14 cellular contexts compared by ENCODE assay signal in the genomic region with DNA sequence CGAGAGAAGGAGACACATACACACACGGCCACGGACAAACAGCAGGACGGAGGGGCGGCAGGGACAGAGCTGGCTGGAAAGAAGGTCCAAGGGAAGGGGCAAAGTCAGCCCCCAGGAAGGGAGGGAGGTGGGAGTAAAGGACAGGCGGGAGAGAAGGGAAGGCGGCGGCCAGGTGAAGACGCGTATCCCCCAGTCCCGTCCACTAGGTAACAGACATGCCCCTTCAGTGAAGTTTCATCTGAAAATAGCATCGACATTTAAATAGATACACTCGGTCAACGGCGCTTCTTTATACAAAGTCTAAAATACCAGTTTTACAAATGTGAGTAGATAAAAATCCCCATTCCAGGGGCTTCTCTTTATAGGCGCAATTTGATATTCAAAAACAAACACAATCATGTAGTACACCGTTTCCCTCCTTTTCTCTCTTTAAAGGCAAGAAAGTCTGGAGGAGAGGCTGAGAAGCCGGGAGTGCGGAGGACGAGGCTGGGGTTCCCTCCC. TPM values are rescaled to one million over a fixed set of nuclear protein-coding genes. Genes with fewer than 3 reads are reported as not detected.
DNase-seq lines count a peak whose midpoint lies in the region; ATAC-seq and TF ChIP-seq lines count a peak whose summit lies in the region.
"Had no signal": no experiment of that assay in that cellular context is flagged by ENCODE, and none has a peak within 500 bp of the region (broad histone marks: within the 10 kb centered on the region; RNA-seq: fewer than 3 reads in every experiment).

No MANE protein-coding gene starts in this region.

- H3K27ac ChIP-seq in SJSA1 (peak overlapping the region; percentile 43), sigmoid colon (peak overlapping the region in 2 of 4 donors; percentile 79 to 81), Karpas-422 (ENCODE audit: low read length) (no peak overlapping the region)

- H3K4me3 ChIP-seq in SJSA1 (peak overlapping the region; percentile 36), sigmoid colon (peak overlapping the region in 3 of 4 donors; percentile 31 to 49 (median 41)), Karpas-422 (ENCODE audit: low read length) (no peak overlapping the region)

- H3K9ac ChIP-seq in Karpas-422 (ENCODE audit: low read length) = no peak overlapping the region

- H3K4me1 Mint-ChIP-seq in glutamatergic neuron (ENCODE audit: low read depth, unreplicated experiment) = peaks cover 26% of the 10 kb centered on the region

- H3K36me3 ChIP-seq in SJSA1 = peaks cover 22% of the 10 kb centered on the region
- H3K36me3 ChIP-seq in sigmoid colon = no peaks in the 10 kb centered on the region
- peaks cover 12% of the 10 kb centered on the region; the same call in 1 of the 2 replicates for H3K36me3 ChIP-seq in Karpas-422 (ENCODE audit: insufficient read depth, low read length)

- H2AFZ ChIP-seq in Karpas-422 (ENCODE audit: low read length) = no peak overlapping the region

- H3K36me3 Mint-ChIP-seq in glutamatergic neuron (ENCODE audit: unreplicated experiment) = peaks cover 4% of the 10 kb centered on the region

- TF ChIP-seq CTCF in glutamatergic neuron (IDR thresholded peaks at IDR 0.05; ENCODE audit: partially characterized antibody, unreplicated experiment) (no peak), sigmoid colon (IDR thresholded peaks at IDR 0.05) (no peak)

- H3K9me3 Mint-ChIP-seq in glutamatergic neuron (ENCODE audit: unreplicated experiment) = peaks cover 12% of the 10 kb centered on the region
- H3K9me3 Mint-ChIP-seq: central memory CD8-positive, alpha-beta T cell; T-helper 1 cell treated with Interleukin-12 subunit alpha and Interleukin-12 subunit beta and Interleukin-4 antibody, amounts not matched to agents 30 μg/mL and 1 μg/mL, for 36 hours had no signal

- no peak overlapping the region for H3K4me2 ChIP-seq in Karpas-422 (ENCODE audit: low read depth, low read length, poor library complexity, severe bottlenecking)

- no peak for TF ChIP-seq POLR2A in sigmoid colon (IDR thresholded peaks at IDR 0.05)

- ATAC-seq in GM19023 (IDR thresholded peaks at IDR 0.05; ENCODE audit: unreplicated experiment) = no peak

- H3K9me3 ChIP-seq in SJSA1 (replicated peaks) (0 out of 2 replicates have a peak, but pooled peaks cover 3% of the 10 kb centered on the region), sigmoid colon (no peaks in the 10 kb centered on the region), Karpas-422 (ENCODE audit: low read length) (no peaks in the 10 kb centered on the region)

- H3K79me2 ChIP-seq in Karpas-422 (ENCODE audit: low read length) = peaks cover 19% of the 10 kb centered on the region

- DNase-seq in NCI-H748 (lab: John Stamatoyannopoulos, UW; ENCODE audit: unreplicated experiment) (peak; percentile 21), NCI-H748 treated with DMSO at 0.1 percent for 48 hours (lab: John Stamatoyannopoulos, UW) (no peak), SJSA1 (ENCODE audit: low read depth in 1 of 2, low spot score in 2 of 2) (peak in 1 of 2 experiments; percentile 52), glutamatergic neuron (no peak), sigmoid colon (no peak), Karpas-422 (no peak), HK-2 (ENCODE audit: unreplicated experiment) (no peak)
- DNase-seq: activated CD4-positive, alpha-beta T cell treated with anti-CD3 and anti-CD28 coated beads, Interleukin-2, amount 50 U/mL, for 48 hours; activated gamma-delta T cell; immature natural killer cell; NCI-H2081 had no signal

- TF ChIP-seq EP300 in sigmoid colon (IDR thresholded peaks at IDR 0.05) = no peak

- H3K4me1 ChIP-seq in SJSA1 (replicated peaks) = peaks cover 50% of the 10 kb centered on the region
- H3K4me1 ChIP-seq in sigmoid colon = peaks cover 0 to 66% (median 44%) of the 10 kb centered on the region in 4 donors
- H3K4me1 ChIP-seq in Karpas-422 (ENCODE audit: low read length) = peaks cover 16% of the 10 kb centered on the region

- H3K27me3 ChIP-seq in SJSA1 (replicated peaks) (no peaks in the 10 kb centered on the region), sigmoid colon (peaks cover 54 to 78% (median 75%) of the 10 kb centered on the region in 3 donors), Karpas-422 (ENCODE audit: low read length) (no peaks in the 10 kb centered on the region)

- H4K20me1 ChIP-seq in Karpas-422 (ENCODE audit: insufficient read depth, low read depth, low read length) = peaks cover 11% of the 10 kb centered on the region

- intact Hi-C loops in sigmoid colon (cut with DNase I) = loop anchor here (2.0 to 5.0 kb wide), 2 partner anchors 14 to 125 kb away; a partner anchor contains a TSS

- no peaks in the 10 kb centered on the region for H3K9me2 ChIP-seq in Karpas-422 (replicated peaks; ENCODE audit: insufficient read depth, low read length)

- 17 to 20% methylated on average over 20 of the region's 20 CpGs for WGBS in sigmoid colon, 2 donors

- peaks cover 27% of the 10 kb centered on the region for H3K27me3 Mint-ChIP-seq in glutamatergic neuron (ENCODE audit: unreplicated experiment)

- no peak overlapping the region for H3K27ac Mint-ChIP-seq in glutamatergic neuron (ENCODE audit: unreplicated experiment)
- H3K27ac Mint-ChIP-seq: T-helper 1 cell treated with Interleukin-12 subunit alpha and Interleukin-12 subunit beta and Interleukin-4 antibody, amounts not matched to agents 30 μg/mL and 1 μg/mL, for 36 hours had no signal

- peak overlapping the region; percentile 77 for H3K4me3 Mint-ChIP-seq in glutamatergic neuron (ENCODE audit: unreplicated experiment)
- H3K4me3 Mint-ChIP-seq: central memory CD8-positive, alpha-beta T cell; T-helper 1 cell treated with Interleukin-12 subunit alpha and Interleukin-12 subunit beta and Interleukin-4 antibody, amounts not matched to agents 30 μg/mL and 1 μg/mL, for 36 hours had no signal

RNA-seq across cellular contexts. Expression of a gene that starts 4.5 kb away (rescaled TPM):
- total RNA-seq in SJSA1 (2014; rRNA removed; shearing (Covaris generic)) = 9.0 and 21.0 TPM in 2 replicates
- total RNA-seq in glutamatergic neuron (ENCODE audit: unreplicated experiment) = 13.8 TPM
- 1 to 10 TPM in 2 of 4 donors, under 1 TPM in 2; 0.28 to 1.8 (median 1.2) TPM for total RNA-seq in sigmoid colon
- polyA plus RNA-seq in sigmoid colon = 1 to 10 TPM; 2.4 to 5.6 (median 4.9) TPM
- 8.0 and 26.4 TPM in 2 replicates for total RNA-seq in Karpas-422 (2014; rRNA removed; shearing (Covaris generic); ENCODE audit: low replicate concordance)

RNA-seq across cellular contexts. Expression of a gene that starts 14.5 kb away (rescaled TPM):
- 13.6 and 16.7 TPM in 2 replicates for total RNA-seq in SJSA1 (2014; rRNA removed; shearing (Covaris generic))
- total RNA-seq in glutamatergic neuron (ENCODE audit: unreplicated experiment) = 78.8 TPM
- total RNA-seq in sigmoid colon = under 1 TPM in 3 of 4 donors, not detected in 1; 0.33 to 0.95 (median 0.36) TPM
- 1 to 10 TPM in 1 of 3 donors, under 1 TPM in 2; under 0.01 to 2.0 (median 0.23) TPM for polyA plus RNA-seq in sigmoid colon
- 4.8 and 8.4 TPM in 2 replicates for total RNA-seq in Karpas-422 (2014; rRNA removed; shearing (Covaris generic); ENCODE audit: low replicate concordance)

RNA-seq across cellular contexts. Expression of a gene that starts 46.8 kb away (rescaled TPM):
- 52.1 and 53.3 TPM in 2 replicates for total RNA-seq in SJSA1 (2014; rRNA removed; shearing (Covaris generic))
- total RNA-seq in glutamatergic neuron (ENCODE audit: unreplicated experiment) (19.3 TPM), sigmoid colon (1 to 10 TPM; 6.1 to 9.8 (median 7.5) TPM)
- 10 to 100 TPM in 1 of 3 donors, 1 to 10 TPM in 2; 3.5 to 14.2 (median 8.4) TPM for polyA plus RNA-seq in sigmoid colon
- 33.3 and 86.5 TPM in 2 replicates for total RNA-seq in Karpas-422 (2014; rRNA removed; shearing (Covaris generic); ENCODE audit: low replicate concordance)
